15 cellular contexts compared by ENCODE assay signal in genomic region chr9:34157898-34158297, GRCh38.
"Had no signal": no experiment of that assay in that cellular context is flagged by ENCODE, and none has a peak within 500 bp of the region (broad histone marks: within the 10 kb centered on the region; RNA-seq: fewer than 3 reads in every experiment).

No MANE protein-coding gene starts in this region.

- DNase-seq: activated CD4-positive, alpha-beta T cell treated with anti-CD3 and anti-CD28 coated beads for 1 hour; activated CD8-positive, alpha-beta memory T cell treated with anti-CD3 and anti-CD28 coated beads for 24 hours; effector memory CD8-positive, alpha-beta T cell; glutamatergic neuron; hypothalamus; kidney; nephron progenitor cell; nucleus accumbens; posterior cingulate gyrus; stimulated activated naive CD8-positive, alpha-beta T cell treated with anti-CD3 and anti-CD28 coated beads, Interleukin-15, Interleukin-2, amounts not matched to agents 100 U/mL and 50 U/mL, for 24 hours had no signal

- H3K4me3 ChIP-seq: lung, tibial nerve, vagina had no signal

- ATAC-seq: effector memory CD8-positive, alpha-beta T cell; stimulated activated naive CD8-positive, alpha-beta T cell treated with anti-CD3 and anti-CD28 coated beads, Interleukin-15, Interleukin-2, amounts not matched to agents 100 U/mL and 50 U/mL, for 24 hours had no signal

- H3K9me3 ChIP-seq: tibial nerve, vagina had no signal

- H3K27me3 ChIP-seq: foreskin keratinocyte, tibial nerve, vagina had no signal

- H3K4me1 ChIP-seq: tibial nerve, vagina had no signal

- H3K27ac ChIP-seq: vagina, VCaP had no signal

- H3K36me3 ChIP-seq: tibial nerve, vagina had no signal
